6 cellular contexts compared by ENCODE assay signal in the genomic region with DNA sequence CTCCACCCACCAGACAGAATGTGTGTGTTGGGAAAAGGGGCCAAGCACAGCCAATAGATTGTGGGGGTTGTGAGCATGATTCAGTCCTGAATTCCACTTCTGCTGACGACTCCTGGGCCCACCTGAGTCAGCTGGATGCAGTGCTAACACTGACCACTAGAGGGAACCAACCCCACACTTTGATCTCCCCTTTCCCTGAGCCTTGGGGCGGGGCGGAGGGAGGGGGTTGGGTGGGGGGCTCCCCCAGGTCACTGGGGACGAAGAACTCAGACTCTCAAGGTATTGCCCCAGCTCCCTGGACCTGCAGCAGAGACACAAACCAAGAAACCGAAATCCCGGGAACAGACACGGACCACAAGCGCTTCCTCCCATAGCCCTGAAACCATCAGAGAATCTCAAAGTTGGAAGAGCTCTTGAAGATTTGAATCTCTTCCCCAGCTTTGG.
DNase-seq lines count a peak whose midpoint lies in the region; ATAC-seq lines count a peak whose summit lies in the region.

No MANE protein-coding gene starts in this region.

- no peak for ATAC-seq in GM21360 (IDR thresholded peaks at IDR 0.05; ENCODE audit: unreplicated experiment)

- peak; percentile 34 for DNase-seq in NCI-H2196 (lab: John Stamatoyannopoulos, UW; ENCODE audit: unreplicated experiment)
- no peak for DNase-seq in NCI-H2196 treated with DMSO at 0.1 percent for 48 hours (lab: John Stamatoyannopoulos, UW; ENCODE audit: unreplicated experiment)
- peak; percentile 72 to 79 for DNase-seq in activated CD4-positive, alpha-beta T cell treated with anti-CD3 and anti-CD28 coated beads, Interleukin-2, amount 50 U/mL, for 48 hours
- peak in 29 of 42 donors; percentile 11 to 74 (median 46) for DNase-seq in head of caudate nucleus
- DNase-seq in stimulated activated CD8-positive, alpha-beta memory T cell treated with anti-CD3 and anti-CD28 coated beads, Interleukin-15, amount 100 ng/mL, for 24 hours (ENCODE audit: low read depth): peak; percentile 32

- intact Hi-C loops in head of caudate nucleus (cut with DNase I): loop anchor here (10.0 kb wide), 1 partner anchor 223 kb away; a partner anchor contains a TSS
